Comparison of ENCODE assay signal across 8 cellular contexts in genomic region chr4:72568959-72569718, GRCh38. TPM values are rescaled to one million over a fixed set of nuclear protein-coding genes. Genes with fewer than 3 reads are reported as not detected.
A peak's percentile ranks its signal among the peaks of the same experiment; 100 is the strongest.
DNase-seq lines count a peak whose midpoint lies in the region; ATAC-seq, FAIRE-seq and TF ChIP-seq lines count a peak whose summit lies in the region.

TSS of gene ADAMTS3 (minus strand) at chr4:72569221. CDS start at chr4:72568762, 459 bp downstream.

- no peak within 1 kb of the TSS for H3K27ac ChIP-seq in CD4-positive, alpha-beta memory T cell (ENCODE audit: low read depth, low read length)
- H3K27ac ChIP-seq in GM23338 (ENCODE audit: low read depth) (peak within 1 kb of the TSS; percentile 8; the same call in 1 of the 2 replicates), breast epithelium (peak within 1 kb of the TSS; percentile 77 to 79), gastrocnemius medialis (peak within 1 kb of the TSS; percentile 29 to 48 (median 42))

- no peak for TF ChIP-seq CTCF in GM23338 (conservative IDR thresholded peaks at IDR 0.05; ENCODE audit: low read depth in 2 of 2)
- no peak for TF ChIP-seq CTCF in breast epithelium (IDR thresholded peaks at IDR 0.05)
- no peak for TF ChIP-seq CTCF in gastrocnemius medialis (IDR thresholded peaks at IDR 0.05 in 4 of 5, conservative IDR thresholded peaks at IDR 0.05 in 1 of 5)

- peak within 1 kb of the TSS; percentile 62 to 79 (median 72) for H3K4me3 Mint-ChIP-seq in CD4-positive, alpha-beta memory T cell
- peak within 1 kb of the TSS; percentile 85 for H3K4me3 Mint-ChIP-seq in GM23338

- no peaks in the 10 kb centered on the region for H3K4me1 ChIP-seq in CD4-positive, alpha-beta memory T cell (ENCODE audit: insufficient read depth, low read length)
- H3K4me1 ChIP-seq in GM23338 (ENCODE audit: insufficient read depth), result peaks cover 20% of the 10 kb centered on the region
- H3K4me1 ChIP-seq in breast epithelium, result no peaks in the 10 kb centered on the region
- H3K4me1 ChIP-seq in gastrocnemius medialis, result peaks cover 0 to 3% of the 10 kb centered on the region in 2 donors

- H3K79me2 ChIP-seq in GM23338 (replicated peaks; ENCODE audit: insufficient read depth), result no peaks in the 10 kb centered on the region

- H3K4me2 ChIP-seq in GM23338, result peak within 1 kb of the TSS; percentile 80

- H3K4me1 Mint-ChIP-seq in CD4-positive, alpha-beta memory T cell, result peaks cover 10 to 28% (median 13%) of the 10 kb centered on the region in 4 donors
- peaks cover 29% of the 10 kb centered on the region for H3K4me1 Mint-ChIP-seq in GM23338

- no peaks in the 10 kb centered on the region for H3K9me2 ChIP-seq in GM23338 (ENCODE audit: insufficient read depth)

- POLR2A ChIA-PET in CD4-positive, alpha-beta memory T cell (lab: Charles Lee; ENCODE audit: partially characterized antibody), result no interaction called here

- H3K36me3 Mint-ChIP-seq in CD4-positive, alpha-beta memory T cell, result peaks cover 0 to 3% of the 10 kb centered on the region in 2 donors
- H3K36me3 Mint-ChIP-seq in GM23338 (ENCODE audit: low read depth), result no peaks in the 10 kb centered on the region; the same call in 2 of the 3 replicates

- TF ChIP-seq POLR2A in breast epithelium (IDR thresholded peaks at IDR 0.05), result no peak
- TF ChIP-seq POLR2A in gastrocnemius medialis (IDR thresholded peaks at IDR 0.05), result no peak

- intact Hi-C loops in CD4-positive, alpha-beta memory T cell (cut with micrococcal nuclease), result no loop called here
- intact Hi-C loops in breast epithelium (cut with DNase I; ENCODE audit: low total_unique reads), result no loop called here
- intact Hi-C loops in gastrocnemius medialis (cut with DNase I; ENCODE audit: low total_unique reads), result no loop called here

- no peaks in the 10 kb centered on the region for H3K9me3 ChIP-seq in CD4-positive, alpha-beta memory T cell (ENCODE audit: control insufficient read depth in 1 of 2, low read length in 2 of 2)
- no peaks in the 10 kb centered on the region for H3K9me3 ChIP-seq in breast epithelium
- no peaks in the 10 kb centered on the region for H3K9me3 ChIP-seq in iPS-18c (ENCODE audit: control insufficient read depth, insufficient read depth, low read length)
- H3K9me3 ChIP-seq in gastrocnemius medialis, result no peaks in the 10 kb centered on the region

- H3K4me3 ChIP-seq in CD4-positive, alpha-beta memory T cell (ENCODE audit: low read length in 2 of 2), result no peak within 1 kb of the TSS
- H3K4me3 ChIP-seq in GM23338 (peak within 1 kb of the TSS; percentile 86), breast epithelium (peak within 1 kb of the TSS; percentile 61 to 80 (median 67)), iPS-18c (ENCODE audit: insufficient read depth, low read depth, low read length) (peak within 1 kb of the TSS; percentile 75), gastrocnemius medialis (peak within 1 kb of the TSS; percentile 50 to 77 (median 60))

- peaks cover 9% of the 10 kb centered on the region for H3K27me3 ChIP-seq in CD4-positive, alpha-beta memory T cell (ENCODE audit: insufficient read depth, low read length)
- H3K27me3 ChIP-seq in GM23338 (ENCODE audit: insufficient read depth) (no peaks in the 10 kb centered on the region), breast epithelium (no peaks in the 10 kb centered on the region), gastrocnemius medialis (no peaks in the 10 kb centered on the region)

- ATAC-seq in GM23338 (peak; percentile 84), gastrocnemius medialis (peak; percentile 29 to 52), HG03039 (IDR thresholded peaks at IDR 0.05; ENCODE audit: unreplicated experiment) (no peak)

- FAIRE-seq in GM19239 (lab: Jason Lieb, UNC), result no peak

- no peak within 1 kb of the TSS for H3K27ac Mint-ChIP-seq in CD4-positive, alpha-beta memory T cell
- H3K27ac Mint-ChIP-seq in GM23338, result peak within 1 kb of the TSS; percentile 13; the same call in 1 of the 2 replicates

- no peak for DNase-seq in CD4-positive, alpha-beta memory T cell
- peak; percentile 92 for DNase-seq in GM23338 (ENCODE audit: low spot score)
- DNase-seq in NOMO-1 (lab: John Stamatoyannopoulos, UW; ENCODE audit: unreplicated experiment in 2 of 2), result peak; percentile 13 to 21
- DNase-seq in breast epithelium (ENCODE audit: low spot score in 2 of 2), result peak; percentile 41 to 53
- peak in 1 of 2 donors; percentile 21 for DNase-seq in gastrocnemius medialis
- no peak for DNase-seq in GM19239 (ENCODE audit: insufficient read length, low spot score)

- H2AFZ ChIP-seq in GM23338, result peak within 1 kb of the TSS; percentile 99

- CTCF ChIA-PET in CD4-positive, alpha-beta memory T cell (lab: Charles Lee; ENCODE audit: partially characterized antibody), result no interaction called here

- H3K36me3 ChIP-seq in CD4-positive, alpha-beta memory T cell (ENCODE audit: insufficient read depth, low read length), result no peaks in the 10 kb centered on the region
- H3K36me3 ChIP-seq in GM23338 (ENCODE audit: insufficient read depth), result no peaks in the 10 kb centered on the region
- no peaks in the 10 kb centered on the region for H3K36me3 ChIP-seq in breast epithelium
- H3K36me3 ChIP-seq in gastrocnemius medialis, result no peaks in the 10 kb centered on the region

- peaks cover 35 to 36% of the 10 kb centered on the region in 2 donors for H3K27me3 Mint-ChIP-seq in CD4-positive, alpha-beta memory T cell
- peaks cover 5% of the 10 kb centered on the region for H3K27me3 Mint-ChIP-seq in GM23338 (ENCODE audit: insufficient read depth, low read depth, poor library complexity)

- H3K9me3 Mint-ChIP-seq in CD4-positive, alpha-beta memory T cell, result peaks cover 0 to 4% (median 0%) of the 10 kb centered on the region in 8 donors
- no peaks in the 10 kb centered on the region for H3K9me3 Mint-ChIP-seq in GM23338

- H4K20me1 ChIP-seq in GM23338 (replicated peaks; ENCODE audit: insufficient read depth), result no peaks in the 10 kb centered on the region

- H3F3A ChIP-seq in GM23338 (replicated peaks; ENCODE audit: low read depth), result 0 out of 2 replicates have a peak, but pooled peaks cover 3% of the 10 kb centered on the region

- in situ Hi-C loops in gastrocnemius medialis (cut with MboI; ENCODE audit: low sequenced_read_pairs in 4 of 4), result no loop called here

TF ChIP-seq in GM23338, 12 proteins besides CTCF, POLR2A, EP300 and RAD21:
- TF ChIP-seq CREB1 (CRISPR knock-in tag; IDR thresholded peaks at IDR 0.05; ENCODE audit: low read depth) (peak; percentile 56; the same call in 1 of the 2 replicates), NANOG (IDR thresholded peaks at IDR 0.05; ENCODE audit: borderline replicate concordance) (no peak), JUNB (IDR thresholded peaks at IDR 0.05; ENCODE audit: unreplicated experiment) (no peak), POLR2AphosphoS5 (IDR thresholded peaks at IDR 0.05; ENCODE audit: low read depth) (0 out of 2 replicates have a peak, but pooled peaks have one; percentile 19)

RNA-seq across cellular contexts. Expression of gene ADAMTS3, which starts in this region (rescaled TPM):
- not detected for total RNA-seq in CD4-positive, alpha-beta memory T cell
- polyA plus RNA-seq in CD4-positive, alpha-beta memory T cell, result not detected
- 3.2 and 3.7 TPM in 2 replicates for total RNA-seq in GM23338 (2014; rRNA removed; shearing (Covaris generic))
- polyA plus RNA-seq in GM23338 (2016; fragmentation: Nextera tagmentation; extraction: Ambion mirVana), result 1.0 and 1.2 TPM in 2 replicates
- total RNA-seq in breast epithelium, result 1 to 10 TPM; 1.9 to 5.6 (median 2.9) TPM
- under 1 TPM in 3 of 4 donors, not detected in 1; 0.18 to 0.41 (median 0.23) TPM for total RNA-seq in gastrocnemius medialis

Comparison
In these comparisons a context has a peak if more than half of its experiments do, and no peak if none do; other contexts are left out.
1. Peak in ATAC-seq, H3K4me3 ChIP-seq and H3K27ac ChIP-seq in gastrocnemius medialis; RNA of the gene not detected or under 1 TPM.
2. DNase-seq: peak in GM23338 (single experiment), NOMO-1 (2 of 2) and breast epithelium (2 of 2); none in CD4-positive, alpha-beta memory T cell (0 of 5) and GM19239 (single experiment).
3. H3K4me3 ChIP-seq: peak in GM23338 (single experiment), breast epithelium (3 of 3) and iPS-18c (single experiment); none in CD4-positive, alpha-beta memory T cell (0 of 2).